In the genomic region with DNA sequence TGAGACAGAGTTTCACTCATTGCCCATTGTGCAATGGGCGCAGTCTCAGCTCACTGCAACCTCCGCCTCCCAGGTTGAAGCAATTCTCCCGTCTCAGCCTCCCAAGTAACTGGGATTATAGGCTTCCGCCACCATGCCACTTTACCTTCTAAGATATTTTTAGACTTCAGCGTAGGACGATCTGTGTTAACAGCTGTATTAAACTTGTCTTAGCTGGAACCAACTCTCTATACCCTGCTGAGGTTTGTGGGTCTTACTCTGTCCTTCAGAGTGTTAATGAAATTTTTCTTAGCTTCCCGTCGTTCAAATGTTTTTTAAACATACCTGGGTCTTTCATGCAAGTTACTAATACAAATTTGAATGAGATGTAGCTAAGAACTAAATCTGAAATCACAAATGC, we compare ENCODE assay signal across 1 cellular context.
TF ChIP-seq lines count a peak whose summit lies in the region.

No MANE protein-coding gene starts in this region.

TF ChIP-seq in WTC11, 78 proteins besides CTCF, POLR2A, EP300 and RAD21 (continued from another document):
- TF ChIP-seq, protein P1, sequence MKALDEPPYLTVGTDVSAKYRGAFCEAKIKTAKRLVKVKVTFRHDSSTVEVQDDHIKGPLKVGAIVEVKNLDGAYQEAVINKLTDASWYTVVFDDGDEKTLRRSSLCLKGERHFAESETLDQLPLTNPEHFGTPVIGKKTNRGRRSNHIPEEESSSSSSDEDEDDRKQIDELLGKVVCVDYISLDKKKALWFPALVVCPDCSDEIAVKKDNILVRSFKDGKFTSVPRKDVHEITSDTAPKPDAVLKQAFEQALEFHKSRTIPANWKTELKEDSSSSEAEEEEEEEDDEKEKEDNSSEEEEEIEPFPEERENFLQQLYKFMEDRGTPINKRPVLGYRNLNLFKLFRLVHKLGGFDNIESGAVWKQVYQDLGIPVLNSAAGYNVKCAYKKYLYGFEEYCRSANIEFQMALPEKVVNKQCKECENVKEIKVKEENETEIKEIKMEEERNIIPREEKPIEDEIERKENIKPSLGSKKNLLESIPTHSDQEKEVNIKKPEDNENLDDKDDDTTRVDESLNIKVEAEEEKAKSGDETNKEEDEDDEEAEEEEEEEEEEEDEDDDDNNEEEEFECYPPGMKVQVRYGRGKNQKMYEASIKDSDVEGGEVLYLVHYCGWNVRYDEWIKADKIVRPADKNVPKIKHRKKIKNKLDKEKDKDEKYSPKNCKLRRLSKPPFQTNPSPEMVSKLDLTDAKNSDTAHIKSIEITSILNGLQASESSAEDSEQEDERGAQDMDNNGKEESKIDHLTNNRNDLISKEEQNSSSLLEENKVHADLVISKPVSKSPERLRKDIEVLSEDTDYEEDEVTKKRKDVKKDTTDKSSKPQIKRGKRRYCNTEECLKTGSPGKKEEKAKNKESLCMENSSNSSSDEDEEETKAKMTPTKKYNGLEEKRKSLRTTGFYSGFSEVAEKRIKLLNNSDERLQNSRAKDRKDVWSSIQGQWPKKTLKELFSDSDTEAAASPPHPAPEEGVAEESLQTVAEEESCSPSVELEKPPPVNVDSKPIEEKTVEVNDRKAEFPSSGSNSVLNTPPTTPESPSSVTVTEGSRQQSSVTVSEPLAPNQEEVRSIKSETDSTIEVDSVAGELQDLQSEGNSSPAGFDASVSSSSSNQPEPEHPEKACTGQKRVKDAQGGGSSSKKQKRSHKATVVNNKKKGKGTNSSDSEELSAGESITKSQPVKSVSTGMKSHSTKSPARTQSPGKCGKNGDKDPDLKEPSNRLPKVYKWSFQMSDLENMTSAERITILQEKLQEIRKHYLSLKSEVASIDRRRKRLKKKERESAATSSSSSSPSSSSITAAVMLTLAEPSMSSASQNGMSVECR (CRISPR knock-in tag; IDR thresholded peaks at IDR 0.05; ENCODE audit: borderline replicate concordance) = no peak
- no peak for TF ChIP-seq ZNF232 (CRISPR knock-in tag; IDR thresholded peaks at IDR 0.05)
- no peak for TF ChIP-seq FOXJ3 (CRISPR knock-in tag; IDR thresholded peaks at IDR 0.05; ENCODE audit: borderline replicate concordance)
- no peak for TF ChIP-seq ZNF263 (CRISPR knock-in tag; IDR thresholded peaks at IDR 0.05; ENCODE audit: low read depth)
- TF ChIP-seq, protein P2, sequence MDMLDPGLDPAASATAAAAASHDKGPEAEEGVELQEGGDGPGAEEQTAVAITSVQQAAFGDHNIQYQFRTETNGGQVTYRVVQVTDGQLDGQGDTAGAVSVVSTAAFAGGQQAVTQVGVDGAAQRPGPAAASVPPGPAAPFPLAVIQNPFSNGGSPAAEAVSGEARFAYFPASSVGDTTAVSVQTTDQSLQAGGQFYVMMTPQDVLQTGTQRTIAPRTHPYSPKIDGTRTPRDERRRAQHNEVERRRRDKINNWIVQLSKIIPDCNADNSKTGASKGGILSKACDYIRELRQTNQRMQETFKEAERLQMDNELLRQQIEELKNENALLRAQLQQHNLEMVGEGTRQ (CRISPR knock-in tag; IDR thresholded peaks at IDR 0.05) = no peak
- no peak for TF ChIP-seq SMAD3 (CRISPR knock-in tag; IDR thresholded peaks at IDR 0.05; ENCODE audit: borderline replicate concordance)
- TF ChIP-seq, protein P3, sequence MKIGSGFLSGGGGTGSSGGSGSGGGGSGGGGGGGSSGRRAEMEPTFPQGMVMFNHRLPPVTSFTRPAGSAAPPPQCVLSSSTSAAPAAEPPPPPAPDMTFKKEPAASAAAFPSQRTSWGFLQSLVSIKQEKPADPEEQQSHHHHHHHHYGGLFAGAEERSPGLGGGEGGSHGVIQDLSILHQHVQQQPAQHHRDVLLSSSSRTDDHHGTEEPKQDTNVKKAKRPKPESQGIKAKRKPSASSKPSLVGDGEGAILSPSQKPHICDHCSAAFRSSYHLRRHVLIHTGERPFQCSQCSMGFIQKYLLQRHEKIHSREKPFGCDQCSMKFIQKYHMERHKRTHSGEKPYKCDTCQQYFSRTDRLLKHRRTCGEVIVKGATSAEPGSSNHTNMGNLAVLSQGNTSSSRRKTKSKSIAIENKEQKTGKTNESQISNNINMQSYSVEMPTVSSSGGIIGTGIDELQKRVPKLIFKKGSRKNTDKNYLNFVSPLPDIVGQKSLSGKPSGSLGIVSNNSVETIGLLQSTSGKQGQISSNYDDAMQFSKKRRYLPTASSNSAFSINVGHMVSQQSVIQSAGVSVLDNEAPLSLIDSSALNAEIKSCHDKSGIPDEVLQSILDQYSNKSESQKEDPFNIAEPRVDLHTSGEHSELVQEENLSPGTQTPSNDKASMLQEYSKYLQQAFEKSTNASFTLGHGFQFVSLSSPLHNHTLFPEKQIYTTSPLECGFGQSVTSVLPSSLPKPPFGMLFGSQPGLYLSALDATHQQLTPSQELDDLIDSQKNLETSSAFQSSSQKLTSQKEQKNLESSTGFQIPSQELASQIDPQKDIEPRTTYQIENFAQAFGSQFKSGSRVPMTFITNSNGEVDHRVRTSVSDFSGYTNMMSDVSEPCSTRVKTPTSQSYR (CRISPR knock-in tag; IDR thresholded peaks at IDR 0.05) = no peak
- no peak for TF ChIP-seq ZNF671 (CRISPR knock-in tag; IDR thresholded peaks at IDR 0.05)
- TF ChIP-seq, protein P4, sequence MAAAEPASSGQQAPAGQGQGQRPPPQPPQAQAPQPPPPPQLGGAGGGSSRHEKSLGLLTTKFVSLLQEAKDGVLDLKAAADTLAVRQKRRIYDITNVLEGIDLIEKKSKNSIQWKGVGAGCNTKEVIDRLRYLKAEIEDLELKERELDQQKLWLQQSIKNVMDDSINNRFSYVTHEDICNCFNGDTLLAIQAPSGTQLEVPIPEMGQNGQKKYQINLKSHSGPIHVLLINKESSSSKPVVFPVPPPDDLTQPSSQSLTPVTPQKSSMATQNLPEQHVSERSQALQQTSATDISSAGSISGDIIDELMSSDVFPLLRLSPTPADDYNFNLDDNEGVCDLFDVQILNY (CRISPR knock-in tag; IDR thresholded peaks at IDR 0.05) = no peak
